21 cellular contexts compared by ENCODE assay signal in the genomic region with DNA sequence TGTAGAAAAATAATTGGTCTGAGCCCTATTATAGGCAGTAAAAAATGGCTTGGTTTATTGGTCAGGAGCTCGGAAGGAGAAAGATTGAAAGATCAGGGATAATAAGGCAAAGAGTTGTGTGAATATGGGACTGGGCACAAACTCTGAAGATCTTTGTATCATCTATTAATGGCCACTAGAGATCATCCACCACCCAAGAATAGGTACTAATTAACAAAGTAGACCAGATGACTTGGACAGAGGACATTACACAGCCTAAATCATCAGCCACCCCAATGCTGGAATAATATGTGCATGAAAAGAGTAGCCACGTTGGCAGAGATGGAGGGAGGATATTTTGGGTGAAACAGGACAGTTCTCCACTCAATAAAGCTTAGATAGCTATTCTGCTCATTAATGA.
DNase-seq lines count a peak whose midpoint lies in the region; ATAC-seq and TF ChIP-seq lines count a peak whose summit lies in the region.
"Had no signal": no experiment of that assay in that cellular context is flagged by ENCODE, and none has a peak within 500 bp of the region (broad histone marks: within the 10 kb centered on the region; RNA-seq: fewer than 3 reads in every experiment).

No MANE protein-coding gene starts in this region.

- dilution Hi-C loops in mammary epithelial cell (cut with HindIII; ENCODE audit: low sequenced_read_pairs): no loop called here

- BruUV-seq in MCF 10A (replicated peaks; lab: Mats Ljungman, UMichigan) (no TSS peak), mammary epithelial cell (replicated peaks; lab: Mats Ljungman, UMichigan) (no TSS peak), OCI-LY7 (replicated peaks; lab: Mats Ljungman, UMichigan) (no TSS peak)

- H3K36me3 ChIP-seq in mammary epithelial cell (ENCODE audit: insufficient read depth, low read length): no peaks in the 10 kb centered on the region
- no peaks in the 10 kb centered on the region for H3K36me3 ChIP-seq in OCI-LY7 (ENCODE audit: insufficient read depth, low read length)
- no peaks in the 10 kb centered on the region for H3K36me3 ChIP-seq in aorta (ENCODE audit: control insufficient read depth in 1 of 2, insufficient read depth in 2 of 2, low read length in 1 of 2)
- no peaks in the 10 kb centered on the region for H3K36me3 ChIP-seq in GM23338 (ENCODE audit: insufficient read depth)
- H3K36me3 ChIP-seq: BLaER1 treated with 17β-estradiol and CSF1 and Interleukin-3, amounts not matched to agents 10 nM and 100 nM; Peyer's patch had no signal

- H3K4me2 ChIP-seq in mammary epithelial cell (ENCODE audit: insufficient read depth, low read depth, low read length) (no peak overlapping the region), OCI-LY7 (ENCODE audit: low read length) (no peak overlapping the region), GM23338 (no peak overlapping the region)
- H3K4me2 ChIP-seq: BLaER1 treated with 17β-estradiol and CSF1 and Interleukin-3, amounts not matched to agents 10 nM and 100 nM had no signal

- ATAC-seq in aorta (ENCODE audit: low FRiP score) (no peak), GM23338 (no peak)
- ATAC-seq: CD8-positive, alpha-beta T cell had no signal

- H3K4me1 Mint-ChIP-seq in MCF 10A (ENCODE audit: insufficient read depth, unreplicated experiment) (no peaks in the 10 kb centered on the region), GM23338 (no peaks in the 10 kb centered on the region)
- no peaks in the 10 kb centered on the region for H3K4me1 Mint-ChIP-seq in activated naive CD4-positive, alpha-beta T cell treated with anti-CD3 and anti-CD28 coated beads for 36 hours (ENCODE audit: low read depth)

- H3K27ac Mint-ChIP-seq in MCF 10A (ENCODE audit: low read depth, unreplicated experiment) (no peak overlapping the region), GM23338 (no peak overlapping the region)
- H3K27ac Mint-ChIP-seq in activated naive CD4-positive, alpha-beta T cell treated with anti-CD3 and anti-CD28 coated beads for 36 hours: no peak overlapping the region
- H3K27ac Mint-ChIP-seq: CD8-positive, alpha-beta T cell; HFFc6 had no signal

- no peaks in the 10 kb centered on the region for H3K9me3 ChIP-seq in mammary epithelial cell (replicated peaks; ENCODE audit: insufficient read depth, low read length)
- no peaks in the 10 kb centered on the region for H3K9me3 ChIP-seq in OCI-LY7 (ENCODE audit: low read length)
- no peaks in the 10 kb centered on the region for H3K9me3 ChIP-seq in aorta (ENCODE audit: control insufficient read depth, low read length)
- H3K9me3 ChIP-seq: BLaER1 treated with 17β-estradiol and CSF1 and Interleukin-3, amounts not matched to agents 10 nM and 100 nM; Peyer's patch had no signal

- no peak overlapping the region for H3K4me3 ChIP-seq in mammary epithelial cell (replicated peaks in 1 of 3; ENCODE audit: insufficient read depth in 1 of 3, low read depth in 2 of 3, low read length in 3 of 3)
- no peak overlapping the region for H3K4me3 ChIP-seq in OCI-LY7 (ENCODE audit: low read depth, low read length, poor library complexity, severe bottlenecking)
- no peak overlapping the region for H3K4me3 ChIP-seq in fibroblast of mammary gland (ENCODE audit: control insufficient read depth, low read depth, low read length)
- no peak overlapping the region for H3K4me3 ChIP-seq in aorta (ENCODE audit: low read length in 2 of 2)
- no peak overlapping the region for H3K4me3 ChIP-seq in GM23338
- H3K4me3 ChIP-seq: BLaER1 treated with 17β-estradiol and CSF1 and Interleukin-3, amounts not matched to agents 10 nM and 100 nM; Peyer's patch had no signal

- H3K27me3 Mint-ChIP-seq in MCF 10A (ENCODE audit: insufficient read depth, unreplicated experiment) (no peaks in the 10 kb centered on the region), GM23338 (ENCODE audit: insufficient read depth, low read depth, poor library complexity) (peaks cover 2% of the 10 kb centered on the region)
- H3K27me3 Mint-ChIP-seq in activated naive CD4-positive, alpha-beta T cell treated with anti-CD3 and anti-CD28 coated beads for 36 hours (ENCODE audit: low read depth): no peaks in the 10 kb centered on the region

- H3K9me3 Mint-ChIP-seq in MCF 10A (ENCODE audit: unreplicated experiment) (no peaks in the 10 kb centered on the region), GM23338 (no peaks in the 10 kb centered on the region; the same call in 2 of the 3 replicates)
- no peaks in the 10 kb centered on the region for H3K9me3 Mint-ChIP-seq in activated naive CD4-positive, alpha-beta T cell treated with anti-CD3 and anti-CD28 coated beads for 36 hours
- H3K9me3 Mint-ChIP-seq: CD8-positive, alpha-beta T cell had no signal

- in situ Hi-C loops in mammary epithelial cell (cut with MboI; ENCODE audit: low sequenced_read_pairs in 2 of 2): no loop called here

- H3K27me3 ChIP-seq in mammary epithelial cell (ENCODE audit: insufficient read depth, low read length) (no peaks in the 10 kb centered on the region), aorta (ENCODE audit: control insufficient read depth in 1 of 2, insufficient read depth in 2 of 2, low read length in 1 of 2) (no peaks in the 10 kb centered on the region), GM23338 (ENCODE audit: insufficient read depth) (no peaks in the 10 kb centered on the region)
- H3K27me3 ChIP-seq: BLaER1 treated with 17β-estradiol and CSF1 and Interleukin-3, amounts not matched to agents 10 nM and 100 nM; Peyer's patch had no signal

- H3K36me3 Mint-ChIP-seq in MCF 10A (ENCODE audit: insufficient read depth, unreplicated experiment): no peaks in the 10 kb centered on the region
- no peaks in the 10 kb centered on the region for H3K36me3 Mint-ChIP-seq in activated naive CD4-positive, alpha-beta T cell treated with anti-CD3 and anti-CD28 coated beads for 36 hours (ENCODE audit: low read depth)
- H3K36me3 Mint-ChIP-seq in GM23338 (ENCODE audit: low read depth): no peaks in the 10 kb centered on the region
- H3K36me3 Mint-ChIP-seq: CD8-positive, alpha-beta T cell had no signal

- intact Hi-C loops in MCF 10A (cut with micrococcal nuclease): loop anchor here (1.0 to 5.0 kb wide), 2 partner anchors 266 to 367 kb away; no protein-coding TSS in a partner anchor
- intact Hi-C loops in mammary epithelial cell (cut with micrococcal nuclease): loop anchor here (1.0 to 5.0 kb wide), 3 partner anchors 66 to 367 kb away; no protein-coding TSS in a partner anchor
- intact Hi-C loops in OCI-LY7 (cut with micrococcal nuclease; ENCODE audit: unreplicated experiment): loop anchor here (2.0 to 5.0 kb wide), 3 partner anchors 206 to 366 kb away; partner anchors contain the start of gene EFNA5
- intact Hi-C loops in activated naive CD4-positive, alpha-beta T cell treated with anti-CD3 and anti-CD28 coated beads for 36 hours (cut with micrococcal nuclease): no loop called here
- intact Hi-C loops in aorta (cut with DNase I): no loop called here

- H3K79me2 ChIP-seq in mammary epithelial cell (ENCODE audit: insufficient read depth, low read length): no peaks in the 10 kb centered on the region
- H3K79me2 ChIP-seq in OCI-LY7 (ENCODE audit: insufficient read depth, low read depth, low read length): no peaks in the 10 kb centered on the region
- no peaks in the 10 kb centered on the region for H3K79me2 ChIP-seq in GM23338 (replicated peaks; ENCODE audit: insufficient read depth)

- DNase-seq in MCF 10A (ENCODE audit: unreplicated experiment) (peak; percentile 6), mammary epithelial cell (no peak), OCI-LY7 (ENCODE audit: low spot score) (peak; percentile 13), fibroblast of mammary gland (ENCODE audit: low read depth) (peak; percentile 17), aorta (no peak), GM23338 (ENCODE audit: low spot score) (no peak)
- no peak for DNase-seq in activated naive CD4-positive, alpha-beta T cell treated with anti-CD3 and anti-CD28 coated beads for 36 hours
- DNase-seq: 8988T; CD8-positive, alpha-beta T cell; DND-41; H7; HFFc6; KG1; MV-4-11; NCI-H1105 treated with DMSO at 0.1 percent for 48 hours; NCI-H2029 treated with DMSO at 0.1 percent for 48 hours; NCI-H226; NCI-H510A treated with DMSO at 0.1 percent for 48 hours; NCI-H748 treated with DMSO at 0.1 percent for 48 hours; Peyer's patch had no signal

- no peaks in the 10 kb centered on the region for H3F3A ChIP-seq in GM23338 (replicated peaks; ENCODE audit: low read depth)

- H3K9ac ChIP-seq in mammary epithelial cell (ENCODE audit: insufficient read depth, low read length): no peak overlapping the region
- H3K9ac ChIP-seq: BLaER1 treated with 17β-estradiol and CSF1 and Interleukin-3, amounts not matched to agents 10 nM and 100 nM had no signal

- H2AFZ ChIP-seq in mammary epithelial cell (ENCODE audit: low read depth, low read length) (no peak overlapping the region), OCI-LY7 (ENCODE audit: low read length) (no peak overlapping the region), GM23338 (no peak overlapping the region)

- 40% methylated on average over 1 of the region's 2 CpGs for WGBS in mammary epithelial cell (ENCODE audit: low coverage, missing lambda C conversion rate)
- WGBS in aorta, 2 donors: 93% methylated on average over 2 of the region's 2 CpGs

- H4K20me1 ChIP-seq in mammary epithelial cell (ENCODE audit: insufficient read depth, low read length): no peaks in the 10 kb centered on the region
- no peaks in the 10 kb centered on the region for H4K20me1 ChIP-seq in OCI-LY7 (ENCODE audit: insufficient read depth, low read length)
- no peaks in the 10 kb centered on the region for H4K20me1 ChIP-seq in GM23338 (replicated peaks; ENCODE audit: insufficient read depth)
- H4K20me1 ChIP-seq: BLaER1 treated with 17β-estradiol and CSF1 and Interleukin-3, amounts not matched to agents 10 nM and 100 nM had no signal

- H3K9me2 ChIP-seq in OCI-LY7 (ENCODE audit: insufficient read depth, low read length) (no peaks in the 10 kb centered on the region), GM23338 (ENCODE audit: insufficient read depth) (peaks cover 8% of the 10 kb centered on the region; the same call in 1 of the 2 replicates)

- H3K4me3 Mint-ChIP-seq in MCF 10A (ENCODE audit: unreplicated experiment) (no peak overlapping the region), GM23338 (no peak overlapping the region)
- H3K4me3 Mint-ChIP-seq in activated naive CD4-positive, alpha-beta T cell treated with anti-CD3 and anti-CD28 coated beads for 36 hours: no peak overlapping the region
- H3K4me3 Mint-ChIP-seq: CD8-positive, alpha-beta T cell; HFFc6 had no signal

- TF ChIP-seq CTCF in MCF 10A (IDR thresholded peaks at IDR 0.05; ENCODE audit: unreplicated experiment) (no peak), mammary epithelial cell (conservative IDR thresholded peaks at IDR 0.05 in 1 of 2, IDR thresholded peaks at IDR 0.05 in 1 of 2; ENCODE audit: extremely low read depth in 1 of 2, insufficient read depth in 1 of 2, low read depth in 1 of 2, low read length in 2 of 2) (peak in 1 of 2 donors; percentile 6), OCI-LY7 (conservative IDR thresholded peaks at IDR 0.05; ENCODE audit: low read length) (no peak), fibroblast of mammary gland (conservative IDR thresholded peaks at IDR 0.05; ENCODE audit: control insufficient read depth, insufficient read depth, low read depth, low read length) (no peak), GM23338 (conservative IDR thresholded peaks at IDR 0.05; ENCODE audit: low read depth in 2 of 2) (no peak)

- H3K27ac ChIP-seq in mammary epithelial cell (ENCODE audit: insufficient read depth, low read depth, low read length) (no peak overlapping the region), OCI-LY7 (ENCODE audit: low read depth, low read length, poor library complexity, severe bottlenecking) (no peak overlapping the region), aorta (ENCODE audit: low read depth in 1 of 2, low read length in 2 of 2) (no peak overlapping the region), GM23338 (ENCODE audit: low read depth) (no peak overlapping the region)
- H3K27ac ChIP-seq: BLaER1 treated with 17β-estradiol and CSF1 and Interleukin-3, amounts not matched to agents 10 nM and 100 nM; Peyer's patch had no signal

- CTCF ChIA-PET in MCF 10A (lab: Yijun Ruan, JAX) (interaction anchor here (0.5 to 1.0 kb wide), 3 partner anchors 9 to 1281 kb away, joined by 3 read pairs; no protein-coding TSS in a partner anchor), mammary epithelial cell (lab: Charles Lee; ENCODE audit: low non-redundant PET) (no interaction called here), OCI-LY7 (lab: Charles Lee; ENCODE audit: unreplicated experiment) (interaction anchor here (1.1 kb wide), 1 partner anchor 18 kb away, joined by 3 read pairs; no protein-coding TSS in a partner anchor)
- CTCF ChIA-PET in activated naive CD4-positive, alpha-beta T cell treated with anti-CD3 and anti-CD28 coated beads for 36 hours (lab: Charles Lee): no interaction called here

- H3K4me1 ChIP-seq in mammary epithelial cell (ENCODE audit: insufficient read depth, low read length): no peaks in the 10 kb centered on the region
- H3K4me1 ChIP-seq in OCI-LY7 (ENCODE audit: insufficient read depth, low read length, poor library complexity, severe bottlenecking): peaks cover 18% of the 10 kb centered on the region
- H3K4me1 ChIP-seq in aorta (ENCODE audit: control insufficient read depth in 1 of 2, insufficient read depth in 2 of 2, low read length in 2 of 2): peaks cover 0 to 2% of the 10 kb centered on the region in 2 donors
- no peaks in the 10 kb centered on the region for H3K4me1 ChIP-seq in GM23338 (ENCODE audit: insufficient read depth)
- H3K4me1 ChIP-seq: Peyer's patch had no signal

- POLR2A ChIA-PET in MCF 10A (lab: Yijun Ruan, JAX) (interaction anchor here (0.7 to 1.1 kb wide), 2 partner anchors 9 to 236 kb away, joined by 3 read pairs; no protein-coding TSS in a partner anchor), OCI-LY7 (lab: Charles Lee) (interaction anchor here (0.6 to 2.1 kb wide), 10 partner anchors 9 to 321 kb away, joined by 3 to 6 read pairs (median 3); no protein-coding TSS in a partner anchor)

Comparison
In these comparisons a context has a peak if more than half of its experiments do, and no peak if none do; other contexts are left out.
1. DNase-seq: peak in MCF 10A (single experiment), OCI-LY7 (single experiment) and fibroblast of mammary gland (single experiment); none in mammary epithelial cell (single experiment), activated naive CD4-positive, alpha-beta T cell treated with anti-CD3 and anti-CD28 coated beads for 36 hours (single experiment), aorta (0 of 2) and GM23338 (single experiment).
2. CTCF ChIA-PET loops: an anchor here in MCF 10A (0.5 to 1.0 kb wide) and OCI-LY7 (1.1 kb wide); none called in mammary epithelial cell and activated naive CD4-positive, alpha-beta T cell treated with anti-CD3 and anti-CD28 coated beads for 36 hours.
3. intact Hi-C loops: an anchor here in MCF 10A (1.0 to 5.0 kb wide), mammary epithelial cell (1.0 to 5.0 kb wide) and OCI-LY7 (2.0 to 5.0 kb wide); none called in activated naive CD4-positive, alpha-beta T cell treated with anti-CD3 and anti-CD28 coated beads for 36 hours and aorta.